1 cellular context compared by ENCODE assay signal in the genomic region with DNA sequence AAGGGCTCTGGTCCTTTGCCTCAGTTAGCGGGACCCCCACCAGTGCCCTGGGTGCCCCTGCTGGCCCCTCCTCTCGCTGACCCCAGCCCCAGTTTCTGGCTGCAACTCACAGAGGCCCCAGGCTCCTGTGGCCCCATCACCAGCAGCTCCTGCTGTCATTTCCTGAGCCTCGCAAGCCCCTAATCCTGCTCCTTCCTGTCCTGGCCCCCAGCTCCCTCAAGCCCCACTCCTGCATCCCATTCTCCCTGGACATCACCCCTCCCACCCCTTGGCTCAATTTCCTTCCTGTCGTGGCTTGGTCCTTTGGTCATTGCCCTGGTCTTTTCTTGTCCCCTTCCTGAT.
TF ChIP-seq lines count a peak whose summit lies in the region.

No MANE protein-coding gene starts in this region.

TF ChIP-seq in H1, 55 proteins besides CTCF, POLR2A, EP300 and RAD21:
- TF ChIP-seq, protein P1, sequence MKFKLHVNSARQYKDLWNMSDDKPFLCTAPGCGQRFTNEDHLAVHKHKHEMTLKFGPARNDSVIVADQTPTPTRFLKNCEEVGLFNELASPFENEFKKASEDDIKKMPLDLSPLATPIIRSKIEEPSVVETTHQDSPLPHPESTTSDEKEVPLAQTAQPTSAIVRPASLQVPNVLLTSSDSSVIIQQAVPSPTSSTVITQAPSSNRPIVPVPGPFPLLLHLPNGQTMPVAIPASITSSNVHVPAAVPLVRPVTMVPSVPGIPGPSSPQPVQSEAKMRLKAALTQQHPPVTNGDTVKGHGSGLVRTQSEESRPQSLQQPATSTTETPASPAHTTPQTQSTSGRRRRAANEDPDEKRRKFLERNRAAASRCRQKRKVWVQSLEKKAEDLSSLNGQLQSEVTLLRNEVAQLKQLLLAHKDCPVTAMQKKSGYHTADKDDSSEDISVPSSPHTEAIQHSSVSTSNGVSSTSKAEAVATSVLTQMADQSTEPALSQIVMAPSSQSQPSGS (IDR thresholded peaks at IDR 0.05; ENCODE audit: low read length): no peak
- no peak for TF ChIP-seq ASH2L (IDR thresholded peaks at IDR 0.05; ENCODE audit: low read length)
- no peak for TF ChIP-seq SIN3A (conservative IDR thresholded peaks at IDR 0.05 in 1 of 2, IDR thresholded peaks at IDR 0.05 in 1 of 2; ENCODE audit: low read depth in 1 of 2, low read length in 2 of 2)
- TF ChIP-seq CHD2 (IDR thresholded peaks at IDR 0.05; ENCODE audit: low read length): no peak
- TF ChIP-seq GABPA (IDR thresholded peaks at IDR 0.05; ENCODE audit: borderline replicate concordance, insufficient read depth, low read length): no peak
- TF ChIP-seq GTF2F1 (IDR thresholded peaks at IDR 0.05; ENCODE audit: borderline replicate concordance, low read depth, low read length): no peak
- no peak for TF ChIP-seq CTBP2 (IDR thresholded peaks at IDR 0.05; ENCODE audit: borderline replicate concordance, insufficient read depth, insufficient read length, low read length)
